31 cellular contexts compared by ENCODE assay signal in the genomic region with DNA sequence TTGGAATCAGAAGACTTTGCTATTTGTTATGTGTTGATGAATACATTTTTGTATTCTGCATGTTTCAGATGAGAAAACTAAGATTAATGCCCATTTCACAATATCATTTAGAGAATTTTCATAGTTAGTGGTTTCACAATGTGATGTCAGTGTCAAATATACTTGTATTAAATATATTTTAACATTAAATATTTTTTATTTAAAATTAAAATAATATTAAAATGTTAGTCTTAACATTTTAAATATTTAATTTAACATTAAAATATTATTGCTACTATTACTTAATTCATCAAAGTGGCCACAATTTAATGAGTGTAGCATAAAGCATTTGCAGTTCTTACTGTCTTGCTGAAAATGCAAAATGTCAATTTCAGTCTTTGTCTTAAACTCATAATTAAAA.
"Had no signal": no experiment of that assay in that cellular context is flagged by ENCODE, and none has a peak within 500 bp of the region (broad histone marks: within the 10 kb centered on the region; RNA-seq: fewer than 3 reads in every experiment).

No MANE protein-coding gene starts in this region.

- ATAC-seq: heart right ventricle; left colon; left lung; lower lobe of right lung; natural killer cell; right cardiac atrium; stimulated activated memory B cell treated with anti-CD40 and anti-IgM and Interleukin-4, amounts not matched to agents 10 μg/mL and 1 μg/mL and 100 μg/mL, for 72 hours; stimulated activated naive CD8-positive, alpha-beta T cell treated with anti-CD3 and anti-CD28 coated beads, Interleukin-15, amount 100 ng/mL, for 72 hours had no signal

- H3K36me3 ChIP-seq: heart right ventricle, left lung, lower lobe of right lung, neural progenitor cell, neutrophil, sigmoid colon, thyroid gland, transverse colon, upper lobe of left lung, vagina had no signal

- H3K4me3 ChIP-seq: heart right ventricle, hepatocyte, left lung, lower lobe of right lung, neural progenitor cell, sigmoid colon, smooth muscle cell, testis, thyroid gland, transverse colon, upper lobe of left lung, vagina had no signal

- DNase-seq: heart right ventricle; left colon; left lung; lower lobe of right lung; mammary epithelial cell; mesenchymal stem cell; naive B cell; natural killer cell; nephron progenitor cell; occipital lobe; retina; right cardiac atrium; sigmoid colon; stimulated activated CD4-positive, alpha-beta T cell treated with anti-CD3 and anti-CD28 coated beads, Interleukin-1b, Interleukin-23, amount 100 ng/mL, for 48 hours; stimulated activated CD4-positive, alpha-beta T cell treated with anti-CD3 and anti-CD28 coated beads, Interleukin-2, amount 100 ng/mL, for 48 hours; stimulated activated CD4-positive, alpha-beta T cell treated with anti-CD3 and anti-CD28 coated beads, Interleukin-4, amount 100 ng/mL, for 4 hours; stimulated activated CD8-positive, alpha-beta memory T cell treated with anti-CD3 and anti-CD28 coated beads, Interleukin-4, amount 100 ng/mL, for 48 hours; stimulated activated naive CD4-positive, alpha-beta T cell treated with Interleukin-2 at 50 U/mL for 16 hours; stimulated activated naive CD8-positive, alpha-beta T cell treated with anti-CD3 and anti-CD28 coated beads, Interleukin-15, amount 100 ng/mL, for 72 hours; testis; thyroid gland; transverse colon; upper lobe of left lung had no signal

- H3K36me3 Mint-ChIP-seq: naive B cell; natural killer cell; stimulated activated memory B cell treated with anti-CD40 and anti-IgM and Interleukin-4, amounts not matched to agents 10 μg/mL and 1 μg/mL and 100 μg/mL, for 72 hours had no signal

- H3K9me3 ChIP-seq: lower lobe of right lung, neutrophil, testis, thyroid gland, vagina had no signal

- FAIRE-seq: keratinocyte had no signal

- H3K4me1 Mint-ChIP-seq: naive B cell; natural killer cell; stimulated activated memory B cell treated with anti-CD40 and anti-IgM and Interleukin-4, amounts not matched to agents 10 μg/mL and 1 μg/mL and 100 μg/mL, for 72 hours; stimulated activated naive CD8-positive, alpha-beta T cell treated with anti-CD3 and anti-CD28 coated beads, Interleukin-15, amount 100 ng/mL, for 72 hours had no signal

- H3K27me3 Mint-ChIP-seq: naive B cell; progenitor cell of endocrine pancreas; stimulated activated memory B cell treated with anti-CD40 and anti-IgM and Interleukin-4, amounts not matched to agents 10 μg/mL and 1 μg/mL and 100 μg/mL, for 72 hours; stimulated activated naive CD8-positive, alpha-beta T cell treated with anti-CD3 and anti-CD28 coated beads, Interleukin-15, amount 100 ng/mL, for 72 hours had no signal

- H3K4me1 ChIP-seq: heart right ventricle, left lung, lower lobe of right lung, neural progenitor cell, sigmoid colon, testis, thyroid gland, transverse colon, upper lobe of left lung, vagina had no signal

- H3K27ac Mint-ChIP-seq: naive B cell; natural killer cell; nephron progenitor cell; neural progenitor cell; progenitor cell of endocrine pancreas; stimulated activated memory B cell treated with anti-CD40 and anti-IgM and Interleukin-4, amounts not matched to agents 10 μg/mL and 1 μg/mL and 100 μg/mL, for 72 hours; stimulated activated naive CD8-positive, alpha-beta T cell treated with anti-CD3 and anti-CD28 coated beads, Interleukin-15, amount 100 ng/mL, for 72 hours had no signal

- H3K27ac ChIP-seq: heart right ventricle, hepatocyte, left lung, lower lobe of right lung, neural progenitor cell, neutrophil, sigmoid colon, testis, thyroid gland, transverse colon, upper lobe of left lung, vagina had no signal

- H3K4me3 Mint-ChIP-seq: naive B cell; natural killer cell; nephron progenitor cell; neural progenitor cell; stimulated activated memory B cell treated with anti-CD40 and anti-IgM and Interleukin-4, amounts not matched to agents 10 μg/mL and 1 μg/mL and 100 μg/mL, for 72 hours; stimulated activated naive CD8-positive, alpha-beta T cell treated with anti-CD3 and anti-CD28 coated beads, Interleukin-15, amount 100 ng/mL, for 72 hours had no signal

- H3K27me3 ChIP-seq: hepatocyte, left lung, neural progenitor cell, neutrophil, sigmoid colon, testis, thyroid gland, transverse colon, upper lobe of left lung, vagina had no signal

- H3K9me3 Mint-ChIP-seq: stimulated activated naive CD8-positive, alpha-beta T cell treated with anti-CD3 and anti-CD28 coated beads, Interleukin-15, amount 100 ng/mL, for 72 hours had no signal
